Comparison of ENCODE assay signal across 11 cellular contexts in genomic region chr10:92692697-92693533, GRCh38. TPM values are rescaled to one million over a fixed set of nuclear protein-coding genes. Genes with fewer than 3 reads are reported as not detected.
DNase-seq lines count a peak whose midpoint lies in the region; ATAC-seq and TF ChIP-seq lines count a peak whose summit lies in the region.
"Had no signal": no experiment of that assay in that cellular context is flagged by ENCODE, and none has a peak within 500 bp of the region (broad histone marks: within the 10 kb centered on the region; RNA-seq: fewer than 3 reads in every experiment).

No MANE protein-coding gene starts in this region.

- peak overlapping the region; percentile 77 for H3K4me3 Mint-ChIP-seq in stimulated activated naive CD8-positive, alpha-beta T cell treated with anti-CD3 and anti-CD28 coated beads, Interleukin-15, Interleukin-2, amounts not matched to agents 100 ng/mL and 50 ng/mL, for 24 hours
- peak overlapping the region in 1 of 2 donors; percentile 76 for H3K4me3 Mint-ChIP-seq in stimulated activated naive CD8-positive, alpha-beta T cell treated with anti-CD3 and anti-CD28 coated beads, Interleukin-15, amount 100 ng/mL, for 72 hours
- peak overlapping the region; percentile 89 for H3K4me3 Mint-ChIP-seq in memory B cell
- no peak overlapping the region for H3K4me3 Mint-ChIP-seq in activated naive CD4-positive, alpha-beta T cell treated with anti-CD3 and anti-CD28 coated beads for 36 hours

- ATAC-seq in stimulated activated naive CD8-positive, alpha-beta T cell treated with anti-CD3 and anti-CD28 coated beads, Interleukin-15, amount 100 ng/mL, for 72 hours: no peak
- no peak for ATAC-seq in memory B cell (ENCODE audit: low read depth)
- ATAC-seq: activated CD8-positive, alpha-beta T cell treated with anti-CD3 and anti-CD28 coated beads, Interleukin-2, amount 10 ng/mL, durations not matched to agents 7 days and 5 days had no signal

- no peaks in the 10 kb centered on the region for H3K9me3 ChIP-seq in adrenal gland (replicated peaks in 1 of 3)
- H3K9me3 ChIP-seq in vagina: no peaks in the 10 kb centered on the region

- 28 to 39% (median 35%) methylated on average over 7 of the region's 7 CpGs for WGBS in adrenal gland, 4 donors

- intact Hi-C loops in adrenal gland (cut with DNase I): no loop called here
- intact Hi-C loops in vagina (cut with DNase I): no loop called here
- intact Hi-C loops in activated naive CD4-positive, alpha-beta T cell treated with anti-CD3 and anti-CD28 coated beads for 36 hours (cut with micrococcal nuclease): loop anchor here (5.0 to 10.0 kb wide), 2 partner anchors 372 to 1009 kb away; partner anchors contain the start of genes CYP26C1 and FRA10AC1

- H3K36me3 ChIP-seq in adrenal gland (replicated peaks in 1 of 2): peaks cover 0 to 15% of the 10 kb centered on the region in 2 donors
- no peaks in the 10 kb centered on the region for H3K36me3 ChIP-seq in vagina

- peaks cover 37 to 45% of the 10 kb centered on the region in 2 donors for H3K4me1 ChIP-seq in adrenal gland (replicated peaks in 1 of 2)
- H3K4me1 ChIP-seq in vagina: peaks cover 24% of the 10 kb centered on the region

- no peaks in the 10 kb centered on the region for H3K9me3 Mint-ChIP-seq in stimulated activated naive CD8-positive, alpha-beta T cell treated with anti-CD3 and anti-CD28 coated beads, Interleukin-15, Interleukin-2, amounts not matched to agents 100 ng/mL and 50 ng/mL, for 24 hours
- H3K9me3 Mint-ChIP-seq in stimulated activated naive CD8-positive, alpha-beta T cell treated with anti-CD3 and anti-CD28 coated beads, Interleukin-15, amount 100 ng/mL, for 72 hours: no peaks in the 10 kb centered on the region
- H3K9me3 Mint-ChIP-seq in memory B cell: no peaks in the 10 kb centered on the region
- H3K9me3 Mint-ChIP-seq in activated naive CD4-positive, alpha-beta T cell treated with anti-CD3 and anti-CD28 coated beads for 36 hours: no peaks in the 10 kb centered on the region

- H3K27me3 ChIP-seq in adrenal gland (no peaks in the 10 kb centered on the region), vagina (peaks cover 10% of the 10 kb centered on the region)

- DNase-seq in stimulated activated naive CD8-positive, alpha-beta T cell treated with anti-CD3 and anti-CD28 coated beads, Interleukin-15, amount 100 ng/mL, for 72 hours: no peak
- DNase-seq in adrenal gland (no peak), memory B cell (ENCODE audit: low spot score in 2 of 2) (no peak), vagina (ENCODE audit: extremely low spot score in 2 of 2) (no peak), putamen (ENCODE audit: low spot score) (no peak), cortex of kidney (lab: John Stamatoyannopoulos, UW) (no peak)
- DNase-seq in activated naive CD4-positive, alpha-beta T cell treated with anti-CD3 and anti-CD28 coated beads for 36 hours: no peak
- DNase-seq: activated CD8-positive, alpha-beta T cell treated with anti-CD3 and anti-CD28 coated beads, Interleukin-2, amount 10 ng/mL, durations not matched to agents 7 days and 5 days; NCI-H2029; occipital lobe had no signal

- no peak overlapping the region for H3K27ac Mint-ChIP-seq in stimulated activated naive CD8-positive, alpha-beta T cell treated with anti-CD3 and anti-CD28 coated beads, Interleukin-15, Interleukin-2, amounts not matched to agents 100 ng/mL and 50 ng/mL, for 24 hours
- H3K27ac Mint-ChIP-seq in stimulated activated naive CD8-positive, alpha-beta T cell treated with anti-CD3 and anti-CD28 coated beads, Interleukin-15, amount 100 ng/mL, for 72 hours: no peak overlapping the region
- peak overlapping the region; percentile 97 for H3K27ac Mint-ChIP-seq in memory B cell
- no peak overlapping the region for H3K27ac Mint-ChIP-seq in activated naive CD4-positive, alpha-beta T cell treated with anti-CD3 and anti-CD28 coated beads for 36 hours
- H3K27ac Mint-ChIP-seq: activated CD8-positive, alpha-beta T cell treated with anti-CD3 and anti-CD28 coated beads, Interleukin-2, amount 10 ng/mL, durations not matched to agents 7 days and 5 days had no signal

- H3K27me3 Mint-ChIP-seq in stimulated activated naive CD8-positive, alpha-beta T cell treated with anti-CD3 and anti-CD28 coated beads, Interleukin-15, Interleukin-2, amounts not matched to agents 100 ng/mL and 50 ng/mL, for 24 hours: peaks cover 67% of the 10 kb centered on the region
- H3K27me3 Mint-ChIP-seq in stimulated activated naive CD8-positive, alpha-beta T cell treated with anti-CD3 and anti-CD28 coated beads, Interleukin-15, amount 100 ng/mL, for 72 hours: peaks cover 81% of the 10 kb centered on the region
- no peaks in the 10 kb centered on the region for H3K27me3 Mint-ChIP-seq in memory B cell
- peaks cover 65% of the 10 kb centered on the region for H3K27me3 Mint-ChIP-seq in activated naive CD4-positive, alpha-beta T cell treated with anti-CD3 and anti-CD28 coated beads for 36 hours (ENCODE audit: low read depth)

- CTCF ChIA-PET in activated naive CD4-positive, alpha-beta T cell treated with anti-CD3 and anti-CD28 coated beads for 36 hours (lab: Charles Lee): interaction anchor here (1.6 kb wide), 1 partner anchor 9 kb away, joined by 5 read pairs; no protein-coding TSS in a partner anchor

- H3K4me3 ChIP-seq in adrenal gland (peak overlapping the region in 2 of 4 donors; percentile 80 to 87), vagina (peak overlapping the region; percentile 10 to 61)

- H3K36me3 Mint-ChIP-seq in stimulated activated naive CD8-positive, alpha-beta T cell treated with anti-CD3 and anti-CD28 coated beads, Interleukin-15, Interleukin-2, amounts not matched to agents 100 ng/mL and 50 ng/mL, for 24 hours (ENCODE audit: low read depth): no peaks in the 10 kb centered on the region
- H3K36me3 Mint-ChIP-seq in memory B cell: peaks cover 29% of the 10 kb centered on the region
- H3K36me3 Mint-ChIP-seq in activated naive CD4-positive, alpha-beta T cell treated with anti-CD3 and anti-CD28 coated beads for 36 hours (ENCODE audit: low read depth): no peaks in the 10 kb centered on the region

- peak overlapping the region in 3 of 5 donors; percentile 93 to 97 (median 93) for H3K27ac ChIP-seq in adrenal gland
- no peak overlapping the region for H3K27ac ChIP-seq in vagina

- TF ChIP-seq POLR2A in adrenal gland (IDR thresholded peaks at IDR 0.05) (no peak), vagina (IDR thresholded peaks at IDR 0.05) (no peak)

- TF ChIP-seq CTCF in adrenal gland (IDR thresholded peaks at IDR 0.05) (no peak), vagina (IDR thresholded peaks at IDR 0.05) (no peak)

- peaks cover 32% of the 10 kb centered on the region for H3K4me1 Mint-ChIP-seq in stimulated activated naive CD8-positive, alpha-beta T cell treated with anti-CD3 and anti-CD28 coated beads, Interleukin-15, Interleukin-2, amounts not matched to agents 100 ng/mL and 50 ng/mL, for 24 hours (ENCODE audit: low read depth)
- peaks cover 36% of the 10 kb centered on the region for H3K4me1 Mint-ChIP-seq in stimulated activated naive CD8-positive, alpha-beta T cell treated with anti-CD3 and anti-CD28 coated beads, Interleukin-15, amount 100 ng/mL, for 72 hours
- H3K4me1 Mint-ChIP-seq in memory B cell: peaks cover 32% of the 10 kb centered on the region
- H3K4me1 Mint-ChIP-seq in activated naive CD4-positive, alpha-beta T cell treated with anti-CD3 and anti-CD28 coated beads for 36 hours (ENCODE audit: low read depth): peaks cover 19% of the 10 kb centered on the region

RNA-seq across cellular contexts. Expression of gene HHEX, which starts 3.2 kb away (rescaled TPM):
- total RNA-seq in adrenal gland (10 to 100 TPM; 10.2 to 49.3 (median 22.4) TPM), vagina (6.1 TPM)
- polyA plus RNA-seq in adrenal gland: 10 to 100 TPM; 14.4 to 20.8 (median 18.5) TPM
- total RNA-seq in activated naive CD4-positive, alpha-beta T cell treated with anti-CD3 and anti-CD28 coated beads for 36 hours: under 1 TPM in 1 of 2 experiments, not detected in 1; 0.15 TPM
